ENCODE assay signal across 8 cellular contexts in the genomic region with DNA sequence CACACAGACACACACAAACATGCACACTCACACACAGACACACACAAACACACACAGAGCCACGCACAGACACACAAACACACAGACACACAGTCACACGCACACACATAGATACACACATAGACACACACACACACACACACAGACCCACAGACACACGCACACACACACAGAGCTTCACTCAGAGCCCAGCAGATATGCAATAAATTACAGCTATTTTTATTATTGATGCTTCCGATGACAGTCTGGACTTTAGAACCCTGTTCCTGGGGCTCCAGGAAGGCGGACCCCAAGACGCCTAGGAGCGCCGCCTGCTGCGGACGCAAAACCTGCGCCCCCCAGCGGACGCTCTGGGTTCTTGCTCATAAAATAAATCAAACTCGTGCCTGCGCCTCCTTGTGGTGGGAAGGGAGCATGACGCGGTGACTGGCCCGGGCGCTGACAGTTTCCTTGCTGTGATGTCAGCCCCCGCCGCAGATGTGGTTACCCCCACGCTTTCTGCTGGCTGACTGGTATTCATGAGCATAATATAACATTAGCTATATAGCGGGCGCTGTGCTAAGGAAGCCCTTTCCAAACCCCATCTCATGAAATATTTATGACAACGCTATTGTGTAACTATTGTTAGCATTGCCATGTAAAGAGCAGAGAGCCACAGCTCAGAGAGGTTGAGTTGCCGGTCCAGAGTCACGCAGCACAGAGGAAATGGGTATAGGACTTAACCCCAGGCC.
DNase-seq lines count a peak whose midpoint lies in the region; ATAC-seq, FAIRE-seq and TF ChIP-seq lines count a peak whose summit lies in the region.

No MANE protein-coding gene starts in this region.

- peaks cover 34% of the 10 kb centered on the region for H3K4me1 Mint-ChIP-seq in WTC11

- TF ChIP-seq CTCF in A549 (IDR thresholded peaks at IDR 0.05) (peak; percentile 99), WTC11 (IDR thresholded peaks at IDR 0.05) (peak; percentile 100), breast epithelium (IDR thresholded peaks at IDR 0.05) (peak; percentile 99 to 100 (median 99)), kidney (IDR thresholded peaks at IDR 0.05; ENCODE audit: borderline replicate concordance, extremely low read depth, insufficient read depth) (peak; percentile 99)

- H3K4me3 Mint-ChIP-seq in WTC11 = no peak overlapping the region

- TF ChIP-seq RAD21 in A549 (conservative IDR thresholded peaks at IDR 0.05 in 1 of 2, IDR thresholded peaks at IDR 0.05 in 1 of 2) = peak; percentile 71 to 81

- peaks cover 0 to 3% of the 10 kb centered on the region in 2 donors for H3K27me3 ChIP-seq in breast epithelium

- no peaks in the 10 kb centered on the region for H3K36me3 Mint-ChIP-seq in WTC11

- no peak for TF ChIP-seq EP300 in A549 (IDR thresholded peaks at IDR 0.05)

- intact Hi-C loops in breast epithelium (cut with DNase I; ENCODE audit: low total_unique reads) (loop anchor here (10.0 kb wide), 1 partner anchor 262 kb away; no protein-coding TSS in a partner anchor), kidney (cut with DNase I) (loop anchor here (5.0 to 10.0 kb wide), 2 partner anchors 170 to 262 kb away; no protein-coding TSS in a partner anchor)

- H3K9ac ChIP-seq in kidney (ENCODE audit: low read length in 2 of 2) = no peak overlapping the region

- H3K27ac ChIP-seq in A549 (peak overlapping the region in 1 of 2 experiments; percentile 63; a peak in 1 of 6 replicates), breast epithelium (no peak overlapping the region), kidney (ENCODE audit: low read depth in 2 of 2, low read length in 2 of 2) (no peak overlapping the region)

- H3K9me3 ChIP-seq in A549 (no peaks in the 10 kb centered on the region), breast epithelium (no peaks in the 10 kb centered on the region), kidney (ENCODE audit: control insufficient read depth in 1 of 2, low read length in 2 of 2) (no peaks in the 10 kb centered on the region)

- H3K4me3 ChIP-seq in A549 (peak overlapping the region; percentile 32; the same call in 1 of the 3 replicates), breast epithelium (peak overlapping the region in 1 of 3 donors; percentile 32), kidney (ENCODE audit: low read length in 2 of 2) (peak overlapping the region; percentile 10 to 37)

- no peak for FAIRE-seq in A549 (lab: Jason Lieb, UNC)
- no peak for FAIRE-seq in kidney (lab: Jason Lieb, UNC)

- TF ChIP-seq POLR2A in A549 (IDR thresholded peaks at IDR 0.05; ENCODE audit: low read length) = no peak
- no peak for TF ChIP-seq POLR2A in breast epithelium (IDR thresholded peaks at IDR 0.05)

- no peaks in the 10 kb centered on the region for H3K9me3 Mint-ChIP-seq in WTC11

- POLR2A ChIA-PET in A549 (lab: Yijun Ruan, JAX) = no interaction called here
- POLR2A ChIA-PET in WTC11 (lab: Charles Lee) = no interaction called here

- H3K4me1 ChIP-seq in A549 (peaks cover 12% of the 10 kb centered on the region; the same call in 2 of the 3 replicates), breast epithelium (no peaks in the 10 kb centered on the region), kidney (ENCODE audit: control insufficient read depth in 1 of 2, insufficient read depth in 1 of 2, low read depth in 1 of 2, low read length in 2 of 2) (peaks cover 0 to 8% of the 10 kb centered on the region in 2 donors)

- ATAC-seq in A549 = peak; percentile 72 to 78
- ATAC-seq in GM18517 (IDR thresholded peaks at IDR 0.05; ENCODE audit: unreplicated experiment) = peak; percentile 57
- peak; percentile 38 for ATAC-seq in HG03139 (IDR thresholded peaks at IDR 0.05; ENCODE audit: unreplicated experiment)
- peak; percentile 52 for ATAC-seq in WTC11

- H3K4me2 ChIP-seq in A549 = peak overlapping the region; percentile 77

- no peaks in the 10 kb centered on the region for H3K27me3 Mint-ChIP-seq in WTC11 (ENCODE audit: low read depth)

- CTCF ChIA-PET in A549 (lab: Yijun Ruan, JAX) = interaction anchor here (0.6 to 7.9 kb wide), 59 partner anchors 10 to 609 kb away, joined by 3 to 106 read pairs (median 4); a partner anchor contains a TSS
- CTCF ChIA-PET in WTC11 (lab: Charles Lee) = interaction anchor here (0.6 to 4.0 kb wide), 15 partner anchors 9 to 260 kb away, joined by 3 to 23 read pairs (median 4); a partner anchor contains a TSS

- H3K27ac Mint-ChIP-seq in WTC11 = no peak overlapping the region

- 10% methylated on average over 19 of the region's 27 CpGs for WGBS in A549 (ENCODE audit: missing lambda C conversion rate)

- DNase-seq in A549 (ENCODE audit: low read depth in 1 of 2, low spot score in 1 of 2) (peak; percentile 42 to 81), NCI-H2227 (lab: John Stamatoyannopoulos, UW; ENCODE audit: unreplicated experiment) (peak; percentile 86), WTC11 (ENCODE audit: low spot score) (peak; percentile 88), breast epithelium (ENCODE audit: low spot score in 2 of 2) (peak; percentile 64 to 85), kidney (peak; percentile 91)
- peak; percentile 89 to 94 for DNase-seq in stimulated activated CD4-positive, alpha-beta T cell treated with anti-CD3 and anti-CD28 coated beads, Interleukin-1b, Interleukin-23, amount 100 ng/mL, for 4 hours (ENCODE audit: low read depth in 2 of 2)

- no peaks in the 10 kb centered on the region for H3K36me3 ChIP-seq in breast epithelium
- H3K36me3 ChIP-seq in kidney (ENCODE audit: control insufficient read depth in 1 of 2, insufficient read depth in 2 of 2, low read length in 2 of 2) = no peaks in the 10 kb centered on the region

TF ChIP-seq in A549, 52 proteins besides CTCF, POLR2A, EP300 and RAD21:
- TF ChIP-seq EHMT2 (IDR thresholded peaks at IDR 0.05; ENCODE audit: low read depth) = no peak
- TF ChIP-seq KDM5A (IDR thresholded peaks at IDR 0.05) = no peak
- TF ChIP-seq HOXA7 (CRISPR knock-in tag; IDR thresholded peaks at IDR 0.05) = no peak
- TF ChIP-seq CHD2 (IDR thresholded peaks at IDR 0.05; ENCODE audit: low read length, partially characterized antibody) = no peak
- peak; percentile 97 for TF ChIP-seq SMC3 (IDR thresholded peaks at IDR 0.05)
- TF ChIP-seq RFX5 (IDR thresholded peaks at IDR 0.05) = no peak
- TF ChIP-seq, protein P1, sequence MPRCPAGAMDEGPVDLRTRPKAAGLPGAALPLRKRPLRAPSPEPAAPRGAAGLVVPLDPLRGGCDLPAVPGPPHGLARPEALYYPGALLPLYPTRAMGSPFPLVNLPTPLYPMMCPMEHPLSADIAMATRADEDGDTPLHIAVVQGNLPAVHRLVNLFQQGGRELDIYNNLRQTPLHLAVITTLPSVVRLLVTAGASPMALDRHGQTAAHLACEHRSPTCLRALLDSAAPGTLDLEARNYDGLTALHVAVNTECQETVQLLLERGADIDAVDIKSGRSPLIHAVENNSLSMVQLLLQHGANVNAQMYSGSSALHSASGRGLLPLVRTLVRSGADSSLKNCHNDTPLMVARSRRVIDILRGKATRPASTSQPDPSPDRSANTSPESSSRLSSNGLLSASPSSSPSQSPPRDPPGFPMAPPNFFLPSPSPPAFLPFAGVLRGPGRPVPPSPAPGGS (IDR thresholded peaks at IDR 0.05) = no peak
- peak; percentile 70 for TF ChIP-seq ZFP36 (IDR thresholded peaks at IDR 0.05; ENCODE audit: borderline replicate concordance, partially characterized antibody)
- TF ChIP-seq SREBF2 (IDR thresholded peaks at IDR 0.05) = no peak
- no peak for TF ChIP-seq FOSL2 (IDR thresholded peaks at IDR 0.05)
- peak; percentile 39; the same call in 1 of the 2 replicates for TF ChIP-seq FOSL2 (CRISPR knock-in tag; IDR thresholded peaks at IDR 0.05)
- TF ChIP-seq TP53 (CRISPR knock-in tag; IDR thresholded peaks at IDR 0.05) = no peak
- TF ChIP-seq ESRRA (IDR thresholded peaks at IDR 0.05; ENCODE audit: borderline replicate concordance, low read length) = no peak
- TF ChIP-seq TFCP2L1 (CRISPR knock-in tag; IDR thresholded peaks at IDR 0.05) = no peak

TF ChIP-seq in WTC11, 78 proteins besides CTCF, POLR2A, EP300 and RAD21 (continues in another document):
- no peak for TF ChIP-seq ZNF317 (CRISPR knock-in tag; IDR thresholded peaks at IDR 0.05; ENCODE audit: borderline replicate concordance, low read depth)
- TF ChIP-seq ZNF416 (CRISPR knock-in tag; IDR thresholded peaks at IDR 0.05) = no peak
- TF ChIP-seq EMX1 (CRISPR knock-in tag; IDR thresholded peaks at IDR 0.05) = no peak
- no peak for TF ChIP-seq TEAD4 (CRISPR knock-in tag; IDR thresholded peaks at IDR 0.05)
- TF ChIP-seq GABPB1 (CRISPR knock-in tag; IDR thresholded peaks at IDR 0.05) = no peak
- no peak for TF ChIP-seq OVOL2 (CRISPR knock-in tag; IDR thresholded peaks at IDR 0.05; ENCODE audit: borderline replicate concordance)
- TF ChIP-seq, protein P2, sequence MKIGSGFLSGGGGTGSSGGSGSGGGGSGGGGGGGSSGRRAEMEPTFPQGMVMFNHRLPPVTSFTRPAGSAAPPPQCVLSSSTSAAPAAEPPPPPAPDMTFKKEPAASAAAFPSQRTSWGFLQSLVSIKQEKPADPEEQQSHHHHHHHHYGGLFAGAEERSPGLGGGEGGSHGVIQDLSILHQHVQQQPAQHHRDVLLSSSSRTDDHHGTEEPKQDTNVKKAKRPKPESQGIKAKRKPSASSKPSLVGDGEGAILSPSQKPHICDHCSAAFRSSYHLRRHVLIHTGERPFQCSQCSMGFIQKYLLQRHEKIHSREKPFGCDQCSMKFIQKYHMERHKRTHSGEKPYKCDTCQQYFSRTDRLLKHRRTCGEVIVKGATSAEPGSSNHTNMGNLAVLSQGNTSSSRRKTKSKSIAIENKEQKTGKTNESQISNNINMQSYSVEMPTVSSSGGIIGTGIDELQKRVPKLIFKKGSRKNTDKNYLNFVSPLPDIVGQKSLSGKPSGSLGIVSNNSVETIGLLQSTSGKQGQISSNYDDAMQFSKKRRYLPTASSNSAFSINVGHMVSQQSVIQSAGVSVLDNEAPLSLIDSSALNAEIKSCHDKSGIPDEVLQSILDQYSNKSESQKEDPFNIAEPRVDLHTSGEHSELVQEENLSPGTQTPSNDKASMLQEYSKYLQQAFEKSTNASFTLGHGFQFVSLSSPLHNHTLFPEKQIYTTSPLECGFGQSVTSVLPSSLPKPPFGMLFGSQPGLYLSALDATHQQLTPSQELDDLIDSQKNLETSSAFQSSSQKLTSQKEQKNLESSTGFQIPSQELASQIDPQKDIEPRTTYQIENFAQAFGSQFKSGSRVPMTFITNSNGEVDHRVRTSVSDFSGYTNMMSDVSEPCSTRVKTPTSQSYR (CRISPR knock-in tag; IDR thresholded peaks at IDR 0.05) = no peak
- no peak for TF ChIP-seq ZNF396 (CRISPR knock-in tag; IDR thresholded peaks at IDR 0.05; ENCODE audit: borderline replicate concordance)
- peak; percentile 67; the same call in 1 of the 2 replicates for TF ChIP-seq GTF2I (CRISPR knock-in tag; conservative IDR thresholded peaks at IDR 0.05)
- no peak for TF ChIP-seq FOXP1 (CRISPR knock-in tag; IDR thresholded peaks at IDR 0.05; ENCODE audit: borderline replicate concordance)
- no peak for TF ChIP-seq GRHL2 (CRISPR knock-in tag; IDR thresholded peaks at IDR 0.05; ENCODE audit: insufficient replicate concordance, severe bottlenecking)
- peak; percentile 51; the same call in 1 of the 2 replicates for TF ChIP-seq SP1 (CRISPR knock-in tag; conservative IDR thresholded peaks at IDR 0.05)
- no peak for TF ChIP-seq NFATC4 (CRISPR knock-in tag; IDR thresholded peaks at IDR 0.05)
- 0 out of 2 replicates have a peak, but pooled peaks have one; percentile 29 for TF ChIP-seq FOXK1 (CRISPR knock-in tag; IDR thresholded peaks at IDR 0.05)
- TF ChIP-seq NR2C2 (CRISPR knock-in tag; IDR thresholded peaks at IDR 0.05) = no peak
